Comparison of ENCODE assay signal across 1 cellular context in genomic region chr16:80265624-80266306, GRCh38.
TF ChIP-seq lines count a peak whose summit lies in the region.

No MANE protein-coding gene starts in this region.

TF ChIP-seq in HepG2, 621 proteins besides CTCF, POLR2A, EP300 and RAD21 (continued from another document and continues in another):
- TF ChIP-seq, protein P1, sequence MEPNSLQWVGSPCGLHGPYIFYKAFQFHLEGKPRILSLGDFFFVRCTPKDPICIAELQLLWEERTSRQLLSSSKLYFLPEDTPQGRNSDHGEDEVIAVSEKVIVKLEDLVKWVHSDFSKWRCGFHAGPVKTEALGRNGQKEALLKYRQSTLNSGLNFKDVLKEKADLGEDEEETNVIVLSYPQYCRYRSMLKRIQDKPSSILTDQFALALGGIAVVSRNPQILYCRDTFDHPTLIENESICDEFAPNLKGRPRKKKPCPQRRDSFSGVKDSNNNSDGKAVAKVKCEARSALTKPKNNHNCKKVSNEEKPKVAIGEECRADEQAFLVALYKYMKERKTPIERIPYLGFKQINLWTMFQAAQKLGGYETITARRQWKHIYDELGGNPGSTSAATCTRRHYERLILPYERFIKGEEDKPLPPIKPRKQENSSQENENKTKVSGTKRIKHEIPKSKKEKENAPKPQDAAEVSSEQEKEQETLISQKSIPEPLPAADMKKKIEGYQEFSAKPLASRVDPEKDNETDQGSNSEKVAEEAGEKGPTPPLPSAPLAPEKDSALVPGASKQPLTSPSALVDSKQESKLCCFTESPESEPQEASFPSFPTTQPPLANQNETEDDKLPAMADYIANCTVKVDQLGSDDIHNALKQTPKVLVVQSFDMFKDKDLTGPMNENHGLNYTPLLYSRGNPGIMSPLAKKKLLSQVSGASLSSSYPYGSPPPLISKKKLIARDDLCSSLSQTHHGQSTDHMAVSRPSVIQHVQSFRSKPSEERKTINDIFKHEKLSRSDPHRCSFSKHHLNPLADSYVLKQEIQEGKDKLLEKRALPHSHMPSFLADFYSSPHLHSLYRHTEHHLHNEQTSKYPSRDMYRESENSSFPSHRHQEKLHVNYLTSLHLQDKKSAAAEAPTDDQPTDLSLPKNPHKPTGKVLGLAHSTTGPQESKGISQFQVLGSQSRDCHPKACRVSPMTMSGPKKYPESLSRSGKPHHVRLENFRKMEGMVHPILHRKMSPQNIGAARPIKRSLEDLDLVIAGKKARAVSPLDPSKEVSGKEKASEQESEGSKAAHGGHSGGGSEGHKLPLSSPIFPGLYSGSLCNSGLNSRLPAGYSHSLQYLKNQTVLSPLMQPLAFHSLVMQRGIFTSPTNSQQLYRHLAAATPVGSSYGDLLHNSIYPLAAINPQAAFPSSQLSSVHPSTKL (CRISPR knock-in tag; IDR thresholded peaks at IDR 0.05) = peak; percentile 99
- TF ChIP-seq RNF2 (conservative IDR thresholded peaks at IDR 0.05; ENCODE audit: low read depth) = no peak
- TF ChIP-seq TRIM24 (CRISPR knock-in tag; IDR thresholded peaks at IDR 0.05) = peak; percentile 91
- TF ChIP-seq ZNF781 (CRISPR knock-in tag; IDR thresholded peaks at IDR 0.05; ENCODE audit: borderline replicate concordance, not compliant biosample characterization) = no peak
- TF ChIP-seq, protein P2, sequence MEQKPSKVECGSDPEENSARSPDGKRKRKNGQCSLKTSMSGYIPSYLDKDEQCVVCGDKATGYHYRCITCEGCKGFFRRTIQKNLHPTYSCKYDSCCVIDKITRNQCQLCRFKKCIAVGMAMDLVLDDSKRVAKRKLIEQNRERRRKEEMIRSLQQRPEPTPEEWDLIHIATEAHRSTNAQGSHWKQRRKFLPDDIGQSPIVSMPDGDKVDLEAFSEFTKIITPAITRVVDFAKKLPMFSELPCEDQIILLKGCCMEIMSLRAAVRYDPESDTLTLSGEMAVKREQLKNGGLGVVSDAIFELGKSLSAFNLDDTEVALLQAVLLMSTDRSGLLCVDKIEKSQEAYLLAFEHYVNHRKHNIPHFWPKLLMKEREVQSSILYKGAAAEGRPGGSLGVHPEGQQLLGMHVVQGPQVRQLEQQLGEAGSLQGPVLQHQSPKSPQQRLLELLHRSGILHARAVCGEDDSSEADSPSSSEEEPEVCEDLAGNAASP (CRISPR knock-in tag; IDR thresholded peaks at IDR 0.05; ENCODE audit: borderline replicate concordance) = peak; percentile 87; the same call in 1 of the 2 replicates
- peak; percentile 54; the same call in 1 of the 2 replicates for TF ChIP-seq ZNF607 (CRISPR knock-in tag; IDR thresholded peaks at IDR 0.05; ENCODE audit: borderline replicate concordance)
- TF ChIP-seq ATM (IDR thresholded peaks at IDR 0.05; ENCODE audit: borderline replicate concordance) = peak; percentile 95; the same call in 1 of the 2 replicates
- no peak for TF ChIP-seq ZNF713 (CRISPR knock-in tag; IDR thresholded peaks at IDR 0.05)
- TF ChIP-seq ZNF331 (CRISPR knock-in tag; IDR thresholded peaks at IDR 0.05) = peak; percentile 93
- no peak for TF ChIP-seq RFX1 (IDR thresholded peaks at IDR 0.05)
- peak; percentile 53 for TF ChIP-seq SSRP1 (CRISPR knock-in tag; IDR thresholded peaks at IDR 0.05)
- 0 out of 2 replicates have a peak, but pooled peaks have one; percentile 40 for TF ChIP-seq ZMAT3 (CRISPR knock-in tag; conservative IDR thresholded peaks at IDR 0.05)
- no peak for TF ChIP-seq ZNF83 (CRISPR knock-in tag; IDR thresholded peaks at IDR 0.05; ENCODE audit: borderline replicate concordance)
- peak; percentile 87 for TF ChIP-seq KAT8 (CRISPR knock-in tag; IDR thresholded peaks at IDR 0.05)
- TF ChIP-seq ZBTB38 (CRISPR knock-in tag; IDR thresholded peaks at IDR 0.05) = no peak
- TF ChIP-seq DPF2 (CRISPR knock-in tag; IDR thresholded peaks at IDR 0.05; ENCODE audit: borderline replicate concordance, low read depth) = peak; percentile 92
- TF ChIP-seq TAF15 (IDR thresholded peaks at IDR 0.05; ENCODE audit: low read depth, low read length, poor library complexity, severe bottlenecking) = no peak
- TF ChIP-seq, protein P3, sequence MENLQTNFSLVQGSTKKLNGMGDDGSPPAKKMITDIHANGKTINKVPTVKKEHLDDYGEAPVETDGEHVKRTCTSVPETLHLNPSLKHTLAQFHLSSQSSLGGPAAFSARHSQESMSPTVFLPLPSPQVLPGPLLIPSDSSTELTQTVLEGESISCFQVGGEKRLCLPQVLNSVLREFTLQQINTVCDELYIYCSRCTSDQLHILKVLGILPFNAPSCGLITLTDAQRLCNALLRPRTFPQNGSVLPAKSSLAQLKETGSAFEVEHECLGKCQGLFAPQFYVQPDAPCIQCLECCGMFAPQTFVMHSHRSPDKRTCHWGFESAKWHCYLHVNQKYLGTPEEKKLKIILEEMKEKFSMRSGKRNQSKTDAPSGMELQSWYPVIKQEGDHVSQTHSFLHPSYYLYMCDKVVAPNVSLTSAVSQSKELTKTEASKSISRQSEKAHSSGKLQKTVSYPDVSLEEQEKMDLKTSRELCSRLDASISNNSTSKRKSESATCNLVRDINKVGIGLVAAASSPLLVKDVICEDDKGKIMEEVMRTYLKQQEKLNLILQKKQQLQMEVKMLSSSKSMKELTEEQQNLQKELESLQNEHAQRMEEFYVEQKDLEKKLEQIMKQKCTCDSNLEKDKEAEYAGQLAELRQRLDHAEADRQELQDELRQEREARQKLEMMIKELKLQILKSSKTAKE (CRISPR knock-in tag; IDR thresholded peaks at IDR 0.05; ENCODE audit: borderline replicate concordance) = peak; percentile 45; the same call in 1 of the 2 replicates
- peak; percentile 89; the same call in 1 of the 2 replicates for TF ChIP-seq AHR (CRISPR knock-in tag; IDR thresholded peaks at IDR 0.05)
- TF ChIP-seq NR2F2 (IDR thresholded peaks at IDR 0.05; ENCODE audit: borderline replicate concordance, low read depth) = peak; percentile 56; the same call in 1 of the 2 replicates
- no peak; the same call in 1 of the 2 replicates for TF ChIP-seq ZNF670 (CRISPR knock-in tag; IDR thresholded peaks at IDR 0.05; ENCODE audit: borderline replicate concordance)
- peak; percentile 74; the same call in 1 of the 2 replicates for TF ChIP-seq REPIN1 (CRISPR knock-in tag; IDR thresholded peaks at IDR 0.05; ENCODE audit: borderline replicate concordance, low read depth)
- peak; percentile 94 for TF ChIP-seq ZFP1 (CRISPR knock-in tag; IDR thresholded peaks at IDR 0.05)
- TF ChIP-seq NFE2L1 (CRISPR knock-in tag; IDR thresholded peaks at IDR 0.05; ENCODE audit: borderline replicate concordance) = no peak
- TF ChIP-seq HDAC1 (CRISPR knock-in tag; IDR thresholded peaks at IDR 0.05) = peak; percentile 92
- no peak; the same call in 1 of the 2 replicates for TF ChIP-seq ZNF567 (CRISPR knock-in tag; IDR thresholded peaks at IDR 0.05; ENCODE audit: borderline replicate concordance)
- peak; percentile 77; the same call in 1 of the 2 replicates for TF ChIP-seq ZNF543 (CRISPR knock-in tag; IDR thresholded peaks at IDR 0.05)
- TF ChIP-seq PRDM15 (CRISPR knock-in tag; IDR thresholded peaks at IDR 0.05) = no peak
- 0 out of 2 replicates have a peak, but pooled peaks have one; percentile 35 for TF ChIP-seq ZNF232 (CRISPR knock-in tag; IDR thresholded peaks at IDR 0.05; ENCODE audit: borderline replicate concordance)
- TF ChIP-seq, protein P4, sequence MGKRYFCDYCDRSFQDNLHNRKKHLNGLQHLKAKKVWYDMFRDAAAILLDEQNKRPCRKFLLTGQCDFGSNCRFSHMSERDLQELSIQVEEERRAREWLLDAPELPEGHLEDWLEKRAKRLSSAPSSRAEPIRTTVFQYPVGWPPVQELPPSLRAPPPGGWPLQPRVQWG (CRISPR knock-in tag; IDR thresholded peaks at IDR 0.05; ENCODE audit: borderline replicate concordance, low read depth) = no peak
- TF ChIP-seq ZSCAN25 (CRISPR knock-in tag; IDR thresholded peaks at IDR 0.05) = peak; percentile 40; the same call in 1 of the 2 replicates
- no peak for TF ChIP-seq JARID2 (CRISPR knock-in tag; IDR thresholded peaks at IDR 0.05; ENCODE audit: insufficient replicate concordance)
- TF ChIP-seq, protein P5, sequence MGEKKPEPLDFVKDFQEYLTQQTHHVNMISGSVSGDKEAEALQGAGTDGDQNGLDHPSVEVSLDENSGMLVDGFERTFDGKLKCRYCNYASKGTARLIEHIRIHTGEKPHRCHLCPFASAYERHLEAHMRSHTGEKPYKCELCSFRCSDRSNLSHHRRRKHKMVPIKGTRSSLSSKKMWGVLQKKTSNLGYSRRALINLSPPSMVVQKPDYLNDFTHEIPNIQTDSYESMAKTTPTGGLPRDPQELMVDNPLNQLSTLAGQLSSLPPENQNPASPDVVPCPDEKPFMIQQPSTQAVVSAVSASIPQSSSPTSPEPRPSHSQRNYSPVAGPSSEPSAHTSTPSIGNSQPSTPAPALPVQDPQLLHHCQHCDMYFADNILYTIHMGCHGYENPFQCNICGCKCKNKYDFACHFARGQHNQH (CRISPR knock-in tag; IDR thresholded peaks at IDR 0.05) = peak; percentile 87
- TF ChIP-seq SP140L (CRISPR knock-in tag; IDR thresholded peaks at IDR 0.05; ENCODE audit: borderline replicate concordance) = 0 out of 2 replicates have a peak, but pooled peaks have one; percentile 22
- TF ChIP-seq, protein P6, sequence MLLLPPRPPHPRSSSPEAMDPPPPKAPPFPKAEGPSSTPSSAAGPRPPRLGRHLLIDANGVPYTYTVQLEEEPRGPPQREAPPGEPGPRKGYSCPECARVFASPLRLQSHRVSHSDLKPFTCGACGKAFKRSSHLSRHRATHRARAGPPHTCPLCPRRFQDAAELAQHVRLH (CRISPR knock-in tag; IDR thresholded peaks at IDR 0.05; ENCODE audit: borderline replicate concordance, low read depth) = peak; percentile 81
- TF ChIP-seq ZNF317 (CRISPR knock-in tag; IDR thresholded peaks at IDR 0.05) = peak; percentile 91
- TF ChIP-seq ZNF569 (CRISPR knock-in tag; IDR thresholded peaks at IDR 0.05; ENCODE audit: borderline replicate concordance) = no peak
- TF ChIP-seq NFYB (CRISPR knock-in tag; IDR thresholded peaks at IDR 0.05) = no peak
- peak; percentile 90 for TF ChIP-seq HOXD1 (CRISPR knock-in tag; IDR thresholded peaks at IDR 0.05)
- no peak for TF ChIP-seq SRF (IDR thresholded peaks at IDR 0.05; ENCODE audit: low read depth, low read length)
- peak; percentile 92 for TF ChIP-seq ZNF878 (CRISPR knock-in tag; IDR thresholded peaks at IDR 0.05)
- peak; percentile 99 for TF ChIP-seq MED1 (CRISPR knock-in tag; IDR thresholded peaks at IDR 0.05)
- TF ChIP-seq ZNF546 (CRISPR knock-in tag; conservative IDR thresholded peaks at IDR 0.05) = no peak
- TF ChIP-seq RXRB (CRISPR knock-in tag; IDR thresholded peaks at IDR 0.05; ENCODE audit: borderline replicate concordance) = peak; percentile 93
- peak; percentile 82; the same call in 1 of the 2 replicates for TF ChIP-seq ETV5 (CRISPR knock-in tag; IDR thresholded peaks at IDR 0.05; ENCODE audit: borderline replicate concordance)
- TF ChIP-seq RARA (CRISPR knock-in tag; IDR thresholded peaks at IDR 0.05) = peak; percentile 96
- peak; percentile 98 for TF ChIP-seq FOXO1 (CRISPR knock-in tag; IDR thresholded peaks at IDR 0.05)
